ENCODE assay signal across 1 cellular context in genomic region chr1:193025218-193025617, GRCh38.
TF ChIP-seq lines count a peak whose summit lies in the region.

No MANE protein-coding gene starts in this region.

TF ChIP-seq in endothelial cell of umbilical vein, 7 proteins besides CTCF, POLR2A, EP300 and RAD21 (continued from another document):
- TF ChIP-seq EZH2 (IDR thresholded peaks at IDR 0.05; ENCODE audit: borderline replicate concordance, low read depth, low read length, severe bottlenecking) (no peak), MYC (IDR thresholded peaks at IDR 0.05; ENCODE audit: low read depth, low read length) (no peak)
